In the genomic region with DNA sequence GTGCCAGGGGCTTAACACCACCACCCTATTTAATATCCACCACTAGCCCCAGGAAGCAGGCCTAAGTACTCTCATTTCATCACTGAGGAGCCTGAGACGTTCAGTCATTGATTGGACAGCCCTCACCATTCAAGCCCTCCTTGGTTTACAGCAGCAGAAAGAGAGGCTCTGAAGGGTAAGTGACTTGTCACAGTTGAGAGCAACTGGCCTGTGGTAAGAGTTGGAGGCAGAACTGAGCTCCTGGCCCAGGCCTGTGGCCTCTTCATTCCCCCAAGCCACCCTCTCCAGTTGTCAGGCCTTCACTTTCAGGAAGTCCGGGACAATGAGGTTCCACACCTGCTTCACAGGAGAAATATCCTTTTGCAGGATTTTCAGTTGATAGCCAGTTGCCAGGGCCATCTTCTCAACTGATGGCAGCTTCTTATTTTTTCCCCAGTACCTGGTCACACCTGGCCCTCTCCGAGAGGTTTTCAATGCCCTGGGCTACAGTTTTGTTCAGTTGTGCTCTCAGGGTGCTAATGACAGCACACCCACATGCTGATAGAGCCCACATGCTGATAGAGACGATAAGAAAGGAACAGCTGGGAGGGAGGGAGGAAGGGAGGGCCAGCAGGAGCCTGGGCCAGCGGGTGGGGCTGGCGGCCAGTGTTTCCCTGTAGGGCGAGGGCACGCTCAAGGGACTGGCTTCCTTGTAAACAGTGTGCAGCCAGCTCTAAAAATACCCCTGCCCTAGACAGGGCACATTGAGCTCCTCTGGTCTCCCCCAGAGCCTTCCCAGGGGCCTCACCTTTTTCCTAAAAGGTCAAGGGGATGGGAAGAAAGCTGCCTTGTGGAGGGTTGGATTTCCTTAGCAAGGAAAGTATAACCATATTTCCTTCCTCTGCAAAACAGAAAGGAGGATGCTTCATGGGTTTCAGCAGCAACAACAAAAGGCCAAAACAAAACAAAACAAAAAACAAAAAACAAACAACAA, we compare ENCODE assay signal across 8 cellular contexts.
DNase-seq lines count a peak whose midpoint lies in the region; ATAC-seq and TF ChIP-seq lines count a peak whose summit lies in the region.

No MANE protein-coding gene starts in this region.

- peaks cover 35 to 86% (median 74%) of the 10 kb centered on the region in 9 donors for H3K4me1 ChIP-seq in heart right ventricle
- H3K4me1 ChIP-seq in sigmoid colon: peaks cover 0 to 51% (median 41%) of the 10 kb centered on the region in 4 donors

- DNase-seq in Daoy (ENCODE audit: low read depth) (peak; percentile 58), RPMI8226 (peak; percentile 25), heart right ventricle (peak; percentile 60 to 73), sigmoid colon (peak; percentile 73), globus pallidus (ENCODE audit: low spot score) (no peak), NCI-H128 (lab: John Stamatoyannopoulos, UW; ENCODE audit: unreplicated experiment) (no peak)
- DNase-seq in activated CD8-positive, alpha-beta memory T cell treated with anti-CD3 and anti-CD28 coated beads, Interleukin-2, amount 50 U/mL, for 48 hours: no peak

- H3K9me3 ChIP-seq in heart right ventricle (no peaks in the 10 kb centered on the region), sigmoid colon (no peaks in the 10 kb centered on the region)

- no peaks in the 10 kb centered on the region for H3K36me3 ChIP-seq in heart right ventricle
- H3K36me3 ChIP-seq in sigmoid colon: no peaks in the 10 kb centered on the region

- peak overlapping the region; percentile 52 to 93 (median 73) for H3K27ac ChIP-seq in heart right ventricle
- peak overlapping the region; percentile 46 to 71 (median 54) for H3K27ac ChIP-seq in sigmoid colon

- intact Hi-C loops in heart right ventricle (cut with DNase I): loop anchor here in 7 of 10 donors (5.0 to 10.0 kb wide), 6 partner anchors 79 to 808 kb away; a partner anchor contains a TSS
- intact Hi-C loops in sigmoid colon (cut with DNase I): no loop called here

- no peak for TF ChIP-seq EP300 in sigmoid colon (IDR thresholded peaks at IDR 0.05)

- 30 to 32% methylated on average over 8 of the region's 8 CpGs for WGBS in heart right ventricle, 2 donors
- 9 to 40% methylated on average over 8 of the region's 8 CpGs for WGBS in sigmoid colon, 2 donors

- no peak overlapping the region for H3K4me3 ChIP-seq in heart right ventricle
- no peak overlapping the region for H3K4me3 ChIP-seq in sigmoid colon

- ATAC-seq in heart right ventricle (peak; percentile 43 to 91 (median 74)), GM21529 (IDR thresholded peaks at IDR 0.05; ENCODE audit: unreplicated experiment) (no peak)

- H3K27me3 ChIP-seq in heart right ventricle: no peaks in the 10 kb centered on the region
- no peaks in the 10 kb centered on the region for H3K27me3 ChIP-seq in sigmoid colon

- peak in 1 of 9 donors; percentile 18 for TF ChIP-seq CTCF in heart right ventricle (IDR thresholded peaks at IDR 0.05)
- no peak for TF ChIP-seq CTCF in sigmoid colon (IDR thresholded peaks at IDR 0.05)

- TF ChIP-seq POLR2A in sigmoid colon (IDR thresholded peaks at IDR 0.05): no peak

Comparison
In these comparisons a context has a peak if more than half of its experiments do, and no peak if none do; other contexts are left out.
1. DNase-seq: peak in Daoy (single experiment), RPMI8226 (single experiment), heart right ventricle (2 of 2) and sigmoid colon (single experiment); none in globus pallidus (single experiment), activated CD8-positive, alpha-beta memory T cell treated with anti-CD3 and anti-CD28 coated beads, Interleukin-2, amount 50 U/mL, for 48 hours (single experiment) and NCI-H128 (single experiment).